8 cellular contexts compared by ENCODE assay signal in genomic region chr13:43805071-43805468, GRCh38. TPM values are rescaled to one million over a fixed set of nuclear protein-coding genes. Genes with fewer than 3 reads are reported as not detected.
DNase-seq lines count a peak whose midpoint lies in the region; ATAC-seq and TF ChIP-seq lines count a peak whose summit lies in the region.

No MANE protein-coding gene starts in this region.

- in situ Hi-C loops in astrocyte of the spinal cord (cut with HindIII; ENCODE audit: low sequenced_read_pairs) = no loop called here

- H3K36me3 Mint-ChIP-seq in HFFc6 (ENCODE audit: low read depth) = no peaks in the 10 kb centered on the region

- WGBS in suprapubic skin = 29% methylated on average over 3 of the region's 3 CpGs

- no peak for ATAC-seq in GM21825 (IDR thresholded peaks at IDR 0.05; ENCODE audit: unreplicated experiment)

- peaks cover 27% of the 10 kb centered on the region for H3K4me1 Mint-ChIP-seq in HFFc6 (ENCODE audit: low read depth)

- H3K4me3 Mint-ChIP-seq in HFFc6 = peak overlapping the region; percentile 84

- no peaks in the 10 kb centered on the region for H3K9me3 Mint-ChIP-seq in HFFc6

- H3K27me3 ChIP-seq in colonic mucosa (no peaks in the 10 kb centered on the region), suprapubic skin (no peaks in the 10 kb centered on the region)

- H3K9me3 ChIP-seq in colonic mucosa (no peaks in the 10 kb centered on the region), suprapubic skin (no peaks in the 10 kb centered on the region)

- intact Hi-C loops in colonic mucosa (cut with DNase I) = no loop called here

- no peaks in the 10 kb centered on the region for H3K4me1 ChIP-seq in colonic mucosa
- H3K4me1 ChIP-seq in suprapubic skin = peaks cover 8% of the 10 kb centered on the region

- H3K36me3 ChIP-seq in colonic mucosa (no peaks in the 10 kb centered on the region), suprapubic skin (no peaks in the 10 kb centered on the region)

- no peak for TF ChIP-seq EP300 in suprapubic skin (IDR thresholded peaks at IDR 0.05)

- no peak for TF ChIP-seq POLR2A in suprapubic skin (IDR thresholded peaks at IDR 0.05)

- no peak for DNase-seq in AG09309 (ENCODE audit: low read depth)
- peak; percentile 92 for DNase-seq in HFFc6
- peak; percentile 95 for DNase-seq in astrocyte of the spinal cord (ENCODE audit: low read depth, low spot score)
- peak; percentile 56 for DNase-seq in midbrain (lab: John Stamatoyannopoulos, UW)
- DNase-seq in mesenteric fat pad (ENCODE audit: low spot score) = no peak
- no peak for DNase-seq in colonic mucosa
- DNase-seq in suprapubic skin (ENCODE audit: low spot score in 2 of 2) = no peak

- H3K27ac ChIP-seq in colonic mucosa (no peak overlapping the region), suprapubic skin (no peak overlapping the region)

- no peak overlapping the region for H3K9ac ChIP-seq in colonic mucosa (ENCODE audit: low read depth in 2 of 2, low read length in 2 of 2)

- peak overlapping the region; percentile 89 for H3K27ac Mint-ChIP-seq in HFFc6

- TF ChIP-seq CTCF in AG09309 (IDR thresholded peaks at IDR 0.05; ENCODE audit: control insufficient read depth, insufficient read depth, low read depth, low read length, missing control alignments) (no peak), HFFc6 (IDR thresholded peaks at IDR 0.05) (no peak), astrocyte of the spinal cord (IDR thresholded peaks at IDR 0.05; ENCODE audit: low read depth, low read length) (no peak), colonic mucosa (IDR thresholded peaks at IDR 0.05) (no peak), suprapubic skin (IDR thresholded peaks at IDR 0.05) (no peak)

- peak overlapping the region; percentile 9; the same call in 1 of the 2 replicates for H3K4me3 ChIP-seq in AG09309 (ENCODE audit: control insufficient read depth, low read depth, low read length)
- peak overlapping the region; percentile 27 for H3K4me3 ChIP-seq in astrocyte of the spinal cord (ENCODE audit: low read depth, low read length)
- H3K4me3 ChIP-seq in colonic mucosa = no peak overlapping the region
- H3K4me3 ChIP-seq in suprapubic skin = no peak overlapping the region

- H3K27me3 Mint-ChIP-seq in HFFc6 (ENCODE audit: insufficient read depth) = no peaks in the 10 kb centered on the region

RNA-seq across cellular contexts. Expression of gene ENOX1, which starts 18.3 kb away (rescaled TPM):
- 1 to 10 TPM in 2 of 6 experiments, under 1 TPM in 4; 0.50 to 3.2 (median 0.64) TPM for total RNA-seq in HFFc6 (2021; fragmentation: NEBNext Ultra II Directional; extraction: Animal tissue kit (Norgen Biotek cat#: 25700))
- total RNA-seq in mesenteric fat pad (8.2 TPM), colonic mucosa (1 to 10 TPM in 1 of 2 donors, under 1 TPM in 1; 0.22 to 1.4 TPM), suprapubic skin (under 1 TPM; 0.25 to 0.52 (median 0.33) TPM)

Comparison
In these comparisons a context has a peak if more than half of its experiments do, and no peak if none do; other contexts are left out.
1. DNase-seq: peak in HFFc6 (single experiment), astrocyte of the spinal cord (single experiment) and midbrain (single experiment); none in AG09309 (single experiment), mesenteric fat pad (single experiment), colonic mucosa (single experiment) and suprapubic skin (0 of 2).
2. H3K4me3 ChIP-seq: peak in AG09309 (single experiment) and astrocyte of the spinal cord (single experiment); none in colonic mucosa (single experiment) and suprapubic skin (single experiment).